Comparison of ENCODE assay signal across 25 cellular contexts in the genomic region with DNA sequence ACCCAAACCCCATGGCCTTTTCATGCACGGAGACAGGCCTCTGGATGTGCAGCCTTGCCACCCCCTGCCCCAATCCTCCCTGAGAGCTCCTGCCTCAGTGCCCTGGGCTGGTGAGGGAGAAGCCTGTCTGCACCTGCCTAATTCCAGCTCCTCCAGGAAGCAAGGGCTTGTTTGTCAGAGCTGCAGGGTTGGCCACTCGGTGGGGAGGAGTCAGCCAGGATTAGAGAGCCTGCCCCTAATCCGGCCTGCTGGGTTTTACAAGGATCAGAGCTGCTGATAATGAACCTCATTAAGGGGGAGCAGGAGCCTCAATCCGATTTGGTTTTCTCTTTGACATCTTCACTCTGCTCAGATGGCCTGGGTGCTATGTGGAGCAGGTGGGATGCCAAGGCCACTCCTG. TPM values are rescaled to one million over a fixed set of nuclear protein-coding genes. Genes with fewer than 3 reads are reported as not detected.
A peak's percentile ranks its signal among the peaks of the same experiment; 100 is the strongest.
DNase-seq lines count a peak whose midpoint lies in the region; TF ChIP-seq lines count a peak whose summit lies in the region.
"Had no signal": no experiment of that assay in that cellular context is flagged by ENCODE, and none has a peak within 500 bp of the region (broad histone marks: within the 10 kb centered on the region; RNA-seq: fewer than 3 reads in every experiment).

No MANE protein-coding gene starts in this region.

- H3K4me3 Mint-ChIP-seq in MCF 10A (ENCODE audit: unreplicated experiment) (no peak overlapping the region), endodermal cell (no peak overlapping the region)
- H3K4me3 Mint-ChIP-seq: dendritic cell treated with granulocyte-macrophage colony-stimulating factor and Interleukin-4, amounts not matched to agents 40 ng/mL and 50 ng/mL, for 4 days; H9; natural killer cell; stimulated activated memory B cell treated with anti-CD40 and anti-IgM and Interleukin-4, amounts not matched to agents 10 μg/mL and 1 μg/mL and 100 μg/mL, for 72 hours had no signal

- TF ChIP-seq CTCF in MCF 10A (IDR thresholded peaks at IDR 0.05; ENCODE audit: unreplicated experiment): no peak
- no peak for TF ChIP-seq CTCF in breast epithelium (IDR thresholded peaks at IDR 0.05)
- no peak for TF ChIP-seq CTCF in endodermal cell (conservative IDR thresholded peaks at IDR 0.05)

- H3K9me3 ChIP-seq in breast epithelium: no peaks in the 10 kb centered on the region
- H3K9me3 ChIP-seq in endodermal cell (ENCODE audit: control insufficient read depth, low read length): no peaks in the 10 kb centered on the region
- H3K9me3 ChIP-seq in GM23248 (ENCODE audit: low read depth): no peaks in the 10 kb centered on the region
- H3K9me3 ChIP-seq: left ventricle myocardium inferior, vagina had no signal

- no TSS peak for BruUV-seq in MCF 10A (replicated peaks; lab: Mats Ljungman, UMichigan)

- no peaks in the 10 kb centered on the region for H3K4me1 Mint-ChIP-seq in MCF 10A (ENCODE audit: insufficient read depth, unreplicated experiment)
- peaks cover 12% of the 10 kb centered on the region for H3K4me1 Mint-ChIP-seq in endodermal cell
- H3K4me1 Mint-ChIP-seq: stimulated activated memory B cell treated with anti-CD40 and anti-IgM and Interleukin-4, amounts not matched to agents 10 μg/mL and 1 μg/mL and 100 μg/mL, for 72 hours had no signal

- H4K20me1 ChIP-seq in GM23248 (ENCODE audit: insufficient read depth): no peaks in the 10 kb centered on the region

- no peak overlapping the region for H3K27ac Mint-ChIP-seq in MCF 10A (ENCODE audit: low read depth, unreplicated experiment)
- H3K27ac Mint-ChIP-seq in endodermal cell: no peak overlapping the region
- H3K27ac Mint-ChIP-seq: dendritic cell treated with granulocyte-macrophage colony-stimulating factor and Interleukin-4, amounts not matched to agents 40 ng/mL and 50 ng/mL, for 4 days; natural killer cell; stimulated activated memory B cell treated with anti-CD40 and anti-IgM and Interleukin-4, amounts not matched to agents 10 μg/mL and 1 μg/mL and 100 μg/mL, for 72 hours had no signal

- H3K27ac ChIP-seq in breast epithelium: no peak overlapping the region
- no peak overlapping the region for H3K27ac ChIP-seq in endodermal cell (ENCODE audit: low read depth, low read length)
- no peak overlapping the region for H3K27ac ChIP-seq in GM23248
- H3K27ac ChIP-seq: C4-2B, KMS-11, left ventricle myocardium inferior, vagina had no signal

- H3K27me3 ChIP-seq in breast epithelium: no peaks in the 10 kb centered on the region
- peaks cover 58% of the 10 kb centered on the region for H3K27me3 ChIP-seq in endodermal cell (ENCODE audit: control insufficient read depth, insufficient read depth, low read length, poor library complexity, severe bottlenecking)
- H3K27me3 ChIP-seq in GM23248 (replicated peaks; ENCODE audit: insufficient read depth): no peaks in the 10 kb centered on the region
- H3K27me3 ChIP-seq: vagina had no signal

- H3K4me3 ChIP-seq in breast epithelium (no peak overlapping the region), endodermal cell (ENCODE audit: low read length) (no peak overlapping the region), GM23248 (no peak overlapping the region)
- H3K4me3 ChIP-seq: left ventricle myocardium inferior, smooth muscle cell, vagina had no signal

- TF ChIP-seq POLR2A in breast epithelium (IDR thresholded peaks at IDR 0.05): no peak

- H3K4me2 ChIP-seq in GM23248 (ENCODE audit: unreplicated experiment): no peak overlapping the region
- H3K4me2 ChIP-seq: KMS-11, smooth muscle cell had no signal

- H3F3A ChIP-seq in GM23248 (ENCODE audit: insufficient read depth): no peaks in the 10 kb centered on the region

- peaks cover 31% of the 10 kb centered on the region for H3K36me3 Mint-ChIP-seq in MCF 10A (ENCODE audit: insufficient read depth, unreplicated experiment)
- peaks cover 16% of the 10 kb centered on the region for H3K36me3 Mint-ChIP-seq in endodermal cell (ENCODE audit: low read depth)
- H3K36me3 Mint-ChIP-seq: natural killer cell had no signal

- H3K36me3 ChIP-seq in breast epithelium: no peaks in the 10 kb centered on the region
- peaks cover 8% of the 10 kb centered on the region for H3K36me3 ChIP-seq in endodermal cell (ENCODE audit: control insufficient read depth, insufficient read depth, low read length)
- no peaks in the 10 kb centered on the region; the same call in 1 of the 2 replicates for H3K36me3 ChIP-seq in GM23248 (ENCODE audit: low read depth)

- 44 to 54% methylated on average over 3 to 4 of the region's 4 CpGs for WGBS in endodermal cell (ENCODE audit: insufficient coverage in 1 of 2, insufficient read length in 1 of 2), 2 experiments
- WGBS in GM23248 (ENCODE audit: low coverage in 1 of 2, low lambda C conversion rate in 2 of 2, missing lambda C conversion rate in 2 of 2), 2 experiments: 83 to 87% methylated on average over 4 of the region's 4 CpGs

- in situ Hi-C loops in GM23248 (cut with MboI): no loop called here

- H3K9ac ChIP-seq in endodermal cell (ENCODE audit: extremely low read depth, low read length, poor library complexity, severe bottlenecking) (no peak overlapping the region), GM23248 (no peak overlapping the region)
- H3K9ac ChIP-seq: KMS-11 had no signal

- H3K4me1 ChIP-seq in breast epithelium: no peaks in the 10 kb centered on the region
- H3K4me1 ChIP-seq in endodermal cell (ENCODE audit: control insufficient read depth, insufficient read depth, low read length): peaks cover 2% of the 10 kb centered on the region
- H3K4me1 ChIP-seq in GM23248 (ENCODE audit: insufficient read depth): no peaks in the 10 kb centered on the region
- H3K4me1 ChIP-seq: left ventricle myocardium inferior, vagina had no signal

- H2AFZ ChIP-seq in GM23248: no peak overlapping the region

- H3K27me3 Mint-ChIP-seq in MCF 10A (ENCODE audit: insufficient read depth, unreplicated experiment): no peaks in the 10 kb centered on the region
- peaks cover 57% of the 10 kb centered on the region for H3K27me3 Mint-ChIP-seq in endodermal cell (ENCODE audit: insufficient read depth)
- H3K27me3 Mint-ChIP-seq: dendritic cell treated with granulocyte-macrophage colony-stimulating factor and Interleukin-4, amounts not matched to agents 40 ng/mL and 50 ng/mL, for 4 days; stimulated activated memory B cell treated with anti-CD40 and anti-IgM and Interleukin-4, amounts not matched to agents 10 μg/mL and 1 μg/mL and 100 μg/mL, for 72 hours had no signal

- POLR2A ChIA-PET in MCF 10A (lab: Yijun Ruan, JAX): no interaction called here

- no peaks in the 10 kb centered on the region for H3K9me2 ChIP-seq in GM23248 (ENCODE audit: insufficient read depth)

- CTCF ChIA-PET in MCF 10A (lab: Yijun Ruan, JAX): interaction anchor here (0.6 to 8.7 kb wide), 6 partner anchors 10 to 284 kb away, joined by 3 to 79 read pairs (median 8); no protein-coding TSS in a partner anchor

- peak; percentile 14 for DNase-seq in MCF 10A (ENCODE audit: unreplicated experiment)
- DNase-seq in breast epithelium (ENCODE audit: low spot score in 2 of 2): no peak
- peak; percentile 100 for DNase-seq in NCI-H82 treated with DMSO at 0.1 percent for 48 hours (lab: John Stamatoyannopoulos, UW; ENCODE audit: unreplicated experiment)
- DNase-seq in endodermal cell: peak; percentile 83
- DNase-seq in ureter (ENCODE audit: low spot score): peak; percentile 65
- no peak for DNase-seq in SHP77 (lab: John Stamatoyannopoulos, UW)
- DNase-seq in NOMO-1 (lab: John Stamatoyannopoulos, UW; ENCODE audit: unreplicated experiment in 2 of 2): no peak
- DNase-seq in GM23248: no peak
- DNase-seq: activated naive CD4-positive, alpha-beta T cell treated with anti-CD3 and anti-CD28 coated beads, Interleukin-2, amount 50 U/mL, for 16 hours; caudate nucleus; H9; left ventricle myocardium inferior; midbrain; natural killer cell; NCI-H1048; NCI-H2081 had no signal

- intact Hi-C loops in MCF 10A (cut with micrococcal nuclease): no loop called here
- intact Hi-C loops in breast epithelium (cut with DNase I; ENCODE audit: low total_unique reads): no loop called here

- H3K9me3 Mint-ChIP-seq in MCF 10A (ENCODE audit: unreplicated experiment) (no peaks in the 10 kb centered on the region), endodermal cell (no peaks in the 10 kb centered on the region)
- H3K9me3 Mint-ChIP-seq: dendritic cell treated with granulocyte-macrophage colony-stimulating factor and Interleukin-4, amounts not matched to agents 40 ng/mL and 50 ng/mL, for 4 days; H9; natural killer cell; stimulated activated memory B cell treated with anti-CD40 and anti-IgM and Interleukin-4, amounts not matched to agents 10 μg/mL and 1 μg/mL and 100 μg/mL, for 72 hours had no signal

- H3K79me2 ChIP-seq in GM23248 (ENCODE audit: insufficient read depth): no peaks in the 10 kb centered on the region

RNA-seq across cellular contexts. Expression of gene LHX4, which starts 31.9 kb away (rescaled TPM):
- total RNA-seq in MCF 10A (2022) (0.07 TPM in 1 of 2 replicates, not detected in the other), breast epithelium (not detected), endodermal cell (not detected), ureter (not detected)
- polyA plus RNA-seq in endodermal cell (2013, experiment 1 of 2): 0.43 TPM
- 0.08 TPM for polyA plus RNA-seq in endodermal cell (2013, experiment 2 of 2)
- total RNA-seq in GM23248 (2014; rRNA removed; shearing (Covaris generic)): not detected in 2 replicates
- 0.28 and 0.30 TPM in 2 replicates for polyA plus RNA-seq in GM23248 (2016; fragmentation: Nextera tagmentation; extraction: Ambion mirVana)
- total RNA-seq: activated CD8-positive, alpha-beta memory T cell treated with anti-CD3 and anti-CD28 coated beads for 36 hours; left ventricle myocardium inferior; Right ventricle myocardium superior; smooth muscle cell; temporal lobe had no signal
- polyA plus RNA-seq: smooth muscle cell had no signal

RNA-seq across cellular contexts. Expression of gene QSOX1, which starts 43.5 kb away (rescaled TPM):
- total RNA-seq in MCF 10A (2022): 309 and 464 TPM in 2 replicates
- 10 to 100 TPM; 43.3 to 85.5 (median 67.5) TPM for total RNA-seq in breast epithelium
- total RNA-seq in endodermal cell: 100 to 1,000 TPM in 1 of 2 donors, 10 to 100 TPM in 1; 77.9 to 116 TPM
- polyA plus RNA-seq in endodermal cell (2013, experiment 1 of 2): 41.5 TPM
- polyA plus RNA-seq in endodermal cell (2013, experiment 2 of 2): 39.1 TPM
- total RNA-seq in ureter: 285 TPM
- total RNA-seq in GM23248 (2014; rRNA removed; shearing (Covaris generic)): 519 and 540 TPM in 2 replicates
- polyA plus RNA-seq in GM23248 (2016; fragmentation: Nextera tagmentation; extraction: Ambion mirVana): 270 and 274 TPM in 2 replicates

Comparison
In these comparisons a context has a peak if more than half of its experiments do, and no peak if none do; other contexts are left out.
1. DNase-seq: peak in MCF 10A (single experiment), NCI-H82 treated with DMSO at 0.1 percent for 48 hours (single experiment), endodermal cell (single experiment) and ureter (single experiment); none in breast epithelium (0 of 2), SHP77 (0 of 2), NOMO-1 (0 of 2) and GM23248 (single experiment).